Comparison of ENCODE assay signal across 8 cellular contexts in the genomic region with DNA sequence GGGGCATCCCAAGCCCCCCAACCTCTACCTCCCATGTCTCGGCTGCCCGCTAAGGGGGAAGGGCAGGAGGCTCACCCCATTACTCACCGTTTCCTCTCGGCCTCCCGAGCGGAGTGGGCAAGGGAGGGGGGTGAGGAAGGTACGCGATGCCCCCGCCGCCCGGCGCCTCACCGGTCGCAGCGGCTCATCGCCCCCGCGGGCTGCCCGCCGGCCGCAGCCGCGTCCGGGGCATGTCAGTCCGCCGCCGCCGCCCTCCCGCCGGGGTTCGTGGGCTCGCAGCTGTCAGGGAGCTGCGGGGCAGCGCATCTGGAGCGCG. TPM values are rescaled to one million over a fixed set of nuclear protein-coding genes. Genes with fewer than 3 reads are reported as not detected.
DNase-seq lines count a peak whose midpoint lies in the region; ATAC-seq and TF ChIP-seq lines count a peak whose summit lies in the region.

No MANE protein-coding gene starts in this region.

- peak; percentile 15 for ATAC-seq in HG02938 (IDR thresholded peaks at IDR 0.05; ENCODE audit: unreplicated experiment)
- peak; percentile 16 for ATAC-seq in left lung
- no peak for ATAC-seq in GM21576 (IDR thresholded peaks at IDR 0.05; ENCODE audit: unreplicated experiment)

- TF ChIP-seq CTCF in ascending aorta (IDR thresholded peaks at IDR 0.05) (no peak), left lung (IDR thresholded peaks at IDR 0.05) (no peak)

- no peaks in the 10 kb centered on the region for H3K36me3 ChIP-seq in ascending aorta
- H3K36me3 ChIP-seq in left lung: no peaks in the 10 kb centered on the region
- H3K36me3 ChIP-seq in urinary bladder (ENCODE audit: insufficient read depth): no peaks in the 10 kb centered on the region

- H3K4me1 ChIP-seq in ascending aorta (peaks cover 7% of the 10 kb centered on the region in 2 donors), left lung (peaks cover 0 to 25% of the 10 kb centered on the region in 2 donors), urinary bladder (ENCODE audit: insufficient read depth) (no peaks in the 10 kb centered on the region)

- intact Hi-C loops in ascending aorta (cut with DNase I) (no loop called here), left lung (cut with DNase I) (no loop called here)

- H3K27me3 ChIP-seq in ascending aorta (no peaks in the 10 kb centered on the region), left lung (peaks cover 29 to 79% of the 10 kb centered on the region in 2 donors)

- DNase-seq in GM03348 (ENCODE audit: low spot score): peak; percentile 40
- no peak for DNase-seq in ascending aorta (ENCODE audit: low spot score in 2 of 2)
- DNase-seq in left lung: peak in 1 of 2 donors; percentile 67
- DNase-seq in hepatic stellate cell (ENCODE audit: low spot score): no peak
- no peak for DNase-seq in NCI-H146 treated with DMSO at 0.1 percent for 48 hours (lab: John Stamatoyannopoulos, UW; ENCODE audit: unreplicated experiment)

- H3K9me3 ChIP-seq in ascending aorta: no peaks in the 10 kb centered on the region
- H3K9me3 ChIP-seq in left lung: no peaks in the 10 kb centered on the region

- H3K27ac ChIP-seq in ascending aorta: no peak overlapping the region
- H3K27ac ChIP-seq in left lung: no peak overlapping the region
- no peak overlapping the region for H3K27ac ChIP-seq in urinary bladder (ENCODE audit: low read depth)

- 1% methylated on average over 36 of the region's 36 CpGs for WGBS in urinary bladder

- H3K4me3 ChIP-seq in ascending aorta: peak overlapping the region; percentile 51 to 64
- peak overlapping the region; percentile 36 to 47 for H3K4me3 ChIP-seq in left lung
- H3K4me3 ChIP-seq in urinary bladder (ENCODE audit: low read depth, low read length): peak overlapping the region; percentile 50

RNA-seq across cellular contexts. Expression of gene SLC8A3, which starts 0.5 kb away (rescaled TPM):
- total RNA-seq in ascending aorta: not detected
- total RNA-seq in left lung: under 1 TPM; 0.44 to 0.60 TPM
- total RNA-seq in urinary bladder: 3.0 TPM
- 0.56 TPM for polyA plus RNA-seq in urinary bladder
